Comparison of ENCODE assay signal across 20 cellular contexts in genomic region chr5:13276143-13276542, GRCh38.
DNase-seq lines count a peak whose midpoint lies in the region; ATAC-seq, FAIRE-seq and TF ChIP-seq lines count a peak whose summit lies in the region.
"Had no signal": no experiment of that assay in that cellular context is flagged by ENCODE, and none has a peak within 500 bp of the region (broad histone marks: within the 10 kb centered on the region; RNA-seq: fewer than 3 reads in every experiment).

No MANE protein-coding gene starts in this region.

- no peak overlapping the region for H3K4me3 Mint-ChIP-seq in astrocyte (ENCODE audit: unreplicated experiment)
- H3K4me3 Mint-ChIP-seq: CD4-positive, alpha-beta memory T cell had no signal

- no peak overlapping the region for H2AFZ ChIP-seq in astrocyte (ENCODE audit: low read depth, low read length)

- H3K9me3 ChIP-seq in astrocyte (ENCODE audit: insufficient read depth, low read depth, low read length), result no peaks in the 10 kb centered on the region

- H3K4me2 ChIP-seq in astrocyte (ENCODE audit: low read length), result no peak overlapping the region

- no peak for FAIRE-seq in astrocyte (lab: Jason Lieb, UNC)
- FAIRE-seq in frontal cortex (lab: Jason Lieb, UNC), result no peak
- FAIRE-seq: A204.1, GM12891, GM19239, H1 had no signal

- H3K4me1 ChIP-seq in astrocyte (ENCODE audit: insufficient read depth, low read length) (peaks cover 5% of the 10 kb centered on the region), foreskin keratinocyte (no peaks in the 10 kb centered on the region)

- peak; percentile 13 for DNase-seq in Daoy (ENCODE audit: low read depth)
- peak; percentile 11 for DNase-seq in HT1080 (ENCODE audit: low read depth)
- DNase-seq in astrocyte (ENCODE audit: low read depth), result peak; percentile 56
- DNase-seq in foreskin keratinocyte, result peak; percentile 83 to 92
- no peak for DNase-seq in C1 segment of cervical spinal cord (lab: John Stamatoyannopoulos, UW)
- no peak for DNase-seq in left colon
- no peak for DNase-seq in frontal cortex (ENCODE audit: low spot score in 2 of 2)
- DNase-seq: CD4-positive, alpha-beta memory T cell; EL; KG1; NCI-H1417; NCI-H187 treated with DMSO at 0.1 percent for 48 hours; NCI-H345; NCI-H69; RPMI8226 had no signal

- H3K4me1 Mint-ChIP-seq in astrocyte (ENCODE audit: low read depth, unreplicated experiment), result peaks cover 4% of the 10 kb centered on the region
- H3K4me1 Mint-ChIP-seq: CD4-positive, alpha-beta memory T cell had no signal

- no peak overlapping the region for H3K4me3 ChIP-seq in astrocyte (ENCODE audit: insufficient read depth, low read depth, low read length)

- no peak for TF ChIP-seq CTCF in astrocyte (IDR thresholded peaks at IDR 0.05; ENCODE audit: insufficient read depth, low read depth, low read length)
- no peak for TF ChIP-seq CTCF in foreskin keratinocyte (conservative IDR thresholded peaks at IDR 0.05)

- ATAC-seq in foreskin keratinocyte (peak; percentile 88), GM21447 (IDR thresholded peaks at IDR 0.05; ENCODE audit: unreplicated experiment) (no peak), left colon (no peak)

- intact Hi-C loops in left colon (cut with DNase I, micrococcal nuclease), result no loop called here

- no peaks in the 10 kb centered on the region for H4K20me1 ChIP-seq in astrocyte (ENCODE audit: insufficient read depth, low read length)

- no peak overlapping the region for H3K9ac ChIP-seq in astrocyte (ENCODE audit: low read length)

- H3K36me3 ChIP-seq in astrocyte (ENCODE audit: insufficient read depth, low read length), result no peaks in the 10 kb centered on the region

- H3K9me3 Mint-ChIP-seq in astrocyte (ENCODE audit: unreplicated experiment), result no peaks in the 10 kb centered on the region

- H3K27me3 ChIP-seq in astrocyte (ENCODE audit: insufficient read depth, low read length), result no peaks in the 10 kb centered on the region
- no peaks in the 10 kb centered on the region for H3K27me3 ChIP-seq in foreskin keratinocyte

- no peaks in the 10 kb centered on the region for H3K36me3 Mint-ChIP-seq in astrocyte (ENCODE audit: low read depth, unreplicated experiment)
- H3K36me3 Mint-ChIP-seq: CD4-positive, alpha-beta memory T cell had no signal

- H3K27ac Mint-ChIP-seq in astrocyte (ENCODE audit: unreplicated experiment), result no peak overlapping the region
- H3K27ac Mint-ChIP-seq: CD4-positive, alpha-beta memory T cell had no signal

- H3K79me2 ChIP-seq in astrocyte (ENCODE audit: insufficient read depth, low read length), result no peaks in the 10 kb centered on the region

- H3K27ac ChIP-seq in astrocyte (ENCODE audit: low read depth, low read length) (no peak overlapping the region), foreskin keratinocyte (no peak overlapping the region)

- no peaks in the 10 kb centered on the region for H3K27me3 Mint-ChIP-seq in astrocyte (ENCODE audit: low read depth, unreplicated experiment)
- H3K27me3 Mint-ChIP-seq: CD4-positive, alpha-beta memory T cell had no signal

Comparison
In these comparisons a context has a peak if more than half of its experiments do, and no peak if none do; other contexts are left out.
1. DNase-seq: peak in Daoy (single experiment), HT1080 (single experiment), astrocyte (single experiment) and foreskin keratinocyte (2 of 2); none in C1 segment of cervical spinal cord (0 of 14), left colon (0 of 2) and frontal cortex (0 of 2).